In the genomic region with DNA sequence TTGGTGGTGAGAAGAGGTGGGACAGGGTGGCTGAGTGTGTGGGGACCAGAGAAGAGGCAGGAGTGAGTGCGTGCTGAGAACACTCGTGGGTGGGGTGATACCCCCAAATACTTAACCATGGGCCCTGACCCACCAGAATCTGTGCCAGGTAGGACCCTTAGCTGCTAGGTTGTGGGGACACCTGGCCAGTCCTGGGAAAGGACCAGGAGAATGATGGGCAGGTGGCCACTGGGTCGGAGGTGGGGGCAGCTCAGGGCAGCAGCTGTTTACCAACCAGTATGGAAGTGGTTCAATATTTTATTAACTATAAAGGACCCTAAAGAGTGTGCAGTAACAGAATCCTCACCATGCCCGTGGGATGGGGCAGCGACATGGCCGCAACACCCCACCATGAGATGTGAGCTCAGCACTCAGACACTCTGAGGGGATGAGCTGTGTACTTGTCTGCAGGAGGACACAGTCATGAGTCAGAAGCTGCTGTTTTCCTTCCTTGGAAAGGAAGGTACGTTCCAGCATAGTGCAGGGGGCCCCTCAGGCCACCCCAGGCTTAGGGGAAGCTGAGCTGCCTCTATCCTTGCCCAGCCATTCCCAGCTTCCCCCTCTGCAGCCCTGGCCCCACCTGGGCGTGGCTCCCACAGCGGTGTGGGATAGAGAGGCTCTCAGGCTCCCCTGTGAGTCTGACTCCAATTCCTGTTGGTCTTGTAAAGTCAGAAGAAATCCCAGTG, we compare ENCODE assay signal across 1 cellular context.
TF ChIP-seq lines count a peak whose summit lies in the region.

No MANE protein-coding gene starts in this region.

TF ChIP-seq in endothelial cell of umbilical vein, 7 proteins besides CTCF, POLR2A, EP300 and RAD21 (continued from another document):
- TF ChIP-seq, protein P1, sequence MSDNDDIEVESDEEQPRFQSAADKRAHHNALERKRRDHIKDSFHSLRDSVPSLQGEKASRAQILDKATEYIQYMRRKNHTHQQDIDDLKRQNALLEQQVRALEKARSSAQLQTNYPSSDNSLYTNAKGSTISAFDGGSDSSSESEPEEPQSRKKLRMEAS (IDR thresholded peaks at IDR 0.05; ENCODE audit: insufficient read depth, insufficient read length), result no peak
- TF ChIP-seq FOS (IDR thresholded peaks at IDR 0.05; ENCODE audit: borderline replicate concordance, insufficient read depth, low read length) (peak; percentile 4), EZH2 (IDR thresholded peaks at IDR 0.05; ENCODE audit: borderline replicate concordance, low read depth, low read length, severe bottlenecking) (no peak)
